Comparison of ENCODE assay signal across 1 cellular context in genomic region chr11:65916391-65916790, GRCh38.
TF ChIP-seq lines count a peak whose summit lies in the region.

No MANE protein-coding gene starts in this region.

TF ChIP-seq in GM12878, 131 proteins besides CTCF, POLR2A, EP300 and RAD21:
- TF ChIP-seq HDAC6 (IDR thresholded peaks at IDR 0.05; ENCODE audit: unreplicated experiment) (no peak), ZBTB40 (IDR thresholded peaks at IDR 0.05; ENCODE audit: borderline replicate concordance) (no peak), RELB (IDR thresholded peaks at IDR 0.05; ENCODE audit: low read depth) (no peak), BCLAF1 (IDR thresholded peaks at IDR 0.05) (no peak), SMC3 (IDR thresholded peaks at IDR 0.05; ENCODE audit: borderline replicate concordance, low read length) (no peak), CUX1 (IDR thresholded peaks at IDR 0.05; ENCODE audit: insufficient replicate concordance, low read depth, low read length) (no peak)
TF ChIP-seq in GM12878: peak in this region for 0.
